In genomic region chr10:62681211-62681940, GRCh38 we compare ENCODE assay signal across 8 cellular contexts.
DNase-seq lines count a peak whose midpoint lies in the region; ATAC-seq, FAIRE-seq and TF ChIP-seq lines count a peak whose summit lies in the region.

No MANE protein-coding gene starts in this region.

- H3K4me3 ChIP-seq in retinal pigment epithelial cell (ENCODE audit: low read length) = no peak overlapping the region

- CTCF ChIA-PET in RWPE1 (lab: Yijun Ruan, JAX) = no interaction called here

- POLR2A ChIA-PET in RWPE1 (lab: Yijun Ruan, JAX; ENCODE audit: low non-redundant PET) = no interaction called here

- peak; percentile 75 for DNase-seq in GM18507 (ENCODE audit: extremely low spot score, insufficient read length, low read depth)
- peak; percentile 15 for DNase-seq in OCI-M1 (lab: John Stamatoyannopoulos, UW)
- DNase-seq in activated gamma-delta T cell treated with Interleukin-2 at 50 U/mL for 16 hours = peak; percentile 60
- DNase-seq in retinal pigment epithelial cell (ENCODE audit: low read depth) = peak; percentile 4
- no peak for DNase-seq in caudate nucleus (lab: John Stamatoyannopoulos, UW)
- no peak for DNase-seq in RWPE1 (ENCODE audit: low spot score)
- no peak for DNase-seq in DMS53 treated with DMSO at 0.1 percent for 48 hours (lab: John Stamatoyannopoulos, UW; ENCODE audit: unreplicated experiment)

- FAIRE-seq in GM18507 (lab: Jason Lieb, UNC) = peak; percentile 99

- peak; percentile 96 for ATAC-seq in HG02763 (IDR thresholded peaks at IDR 0.05; ENCODE audit: unreplicated experiment)

- TF ChIP-seq CTCF in retinal pigment epithelial cell (conservative IDR thresholded peaks at IDR 0.05; ENCODE audit: low read depth, low read length) (peak; percentile 23), RWPE1 (conservative IDR thresholded peaks at IDR 0.05; ENCODE audit: low read depth) (no peak)

- H3K27ac ChIP-seq in caudate nucleus (ENCODE audit: low read depth, low read length) (no peak overlapping the region), RWPE1 (no peak overlapping the region)

Comparison
In these comparisons a context has a peak if more than half of its experiments do, and no peak if none do; other contexts are left out.
1. DNase-seq: peak in GM18507 (single experiment), OCI-M1 (single experiment), activated gamma-delta T cell treated with Interleukin-2 at 50 U/mL for 16 hours (single experiment) and retinal pigment epithelial cell (single experiment); none in caudate nucleus (0 of 61), RWPE1 (single experiment) and DMS53 treated with DMSO at 0.1 percent for 48 hours (single experiment).